ENCODE assay signal across 10 cellular contexts in genomic region chr9:88534456-88535225, GRCh38. TPM values are rescaled to one million over a fixed set of nuclear protein-coding genes. Genes with fewer than 3 reads are reported as not detected.
DNase-seq lines count a peak whose midpoint lies in the region; ATAC-seq, FAIRE-seq and TF ChIP-seq lines count a peak whose summit lies in the region.
"Had no signal": no experiment of that assay in that cellular context is flagged by ENCODE, and none has a peak within 500 bp of the region (broad histone marks: within the 10 kb centered on the region; RNA-seq: fewer than 3 reads in every experiment).

Gene NXNL2, plus strand, starts transcription at chr9:88535178. Its CDS starts 257 bp downstream, at chr9:88535435.

- no peaks in the 10 kb centered on the region for H3K27me3 ChIP-seq in ACC112 (ENCODE audit: insufficient read depth, low read length)
- peaks cover 16 to 23% of the 10 kb centered on the region in 2 experiments for H3K27me3 ChIP-seq in endothelial cell of umbilical vein (ENCODE audit: control insufficient read depth in 2 of 2, insufficient read depth in 2 of 2, low read length in 2 of 2)

- H3K27ac ChIP-seq in ACC112 (ENCODE audit: low read depth, low read length) (peak within 1 kb of the TSS; percentile 60), endothelial cell of umbilical vein (ENCODE audit: insufficient read depth, low read depth, low read length) (no peak within 1 kb of the TSS), mesodermal cell (ENCODE audit: low read depth, low read length, severe bottlenecking) (peak within 1 kb of the TSS; percentile 23)

- dilution Hi-C loops in endothelial cell of umbilical vein (cut with MboI; ENCODE audit: extremely low pct_ligation_motif_present, low sequenced_read_pairs) = no loop called here

- CTCF ChIA-PET in endothelial cell of umbilical vein (lab: Charles Lee) = interaction anchor here (0.6 kb wide), 2 partner anchors 95 to 155 kb away, joined by 3 to 5 read pairs; no protein-coding TSS in a partner anchor

- peak within 1 kb of the TSS; percentile 87 for H2AFZ ChIP-seq in ACC112 (ENCODE audit: low read length, unreplicated experiment)
- peak within 1 kb of the TSS; percentile 78 for H2AFZ ChIP-seq in endothelial cell of umbilical vein (ENCODE audit: low read depth, low read length)

- TF ChIP-seq POLR2A in endothelial cell of umbilical vein (IDR thresholded peaks at IDR 0.05; ENCODE audit: low read depth, low read length) = no peak

- POLR2A ChIA-PET in endothelial cell of umbilical vein (lab: Charles Lee) = no interaction called here

- H3K9me3 ChIP-seq in endothelial cell of umbilical vein (replicated peaks; ENCODE audit: control insufficient read depth, insufficient read depth, low read length) (no peaks in the 10 kb centered on the region), mesodermal cell (ENCODE audit: control insufficient read depth, low read length) (no peaks in the 10 kb centered on the region)

- H4K20me1 ChIP-seq in endothelial cell of umbilical vein (replicated peaks; ENCODE audit: control insufficient read depth, extremely low read depth, insufficient read depth, low read length) = no peaks in the 10 kb centered on the region

- H3K79me2 ChIP-seq in ACC112 (ENCODE audit: control insufficient read depth, insufficient read depth, low read length, unreplicated experiment) (peaks cover 20% of the 10 kb centered on the region), endothelial cell of umbilical vein (ENCODE audit: control insufficient read depth, insufficient read depth, low read length) (no peaks in the 10 kb centered on the region)

- H3K4me3 ChIP-seq in ACC112 (ENCODE audit: low read depth, low read length) (peak within 1 kb of the TSS; percentile 82), endothelial cell of umbilical vein (replicated peaks in 1 of 3; ENCODE audit: insufficient read depth in 1 of 3, low read depth in 1 of 3, low read length in 3 of 3) (peak within 1 kb of the TSS; percentile 13 to 49 (median 14)), mesodermal cell (ENCODE audit: extremely low read depth, insufficient read depth, low read length, poor library complexity, severe bottlenecking) (peak within 1 kb of the TSS; percentile 47)

- TF ChIP-seq CTCF in endothelial cell of umbilical vein (IDR thresholded peaks at IDR 0.05; ENCODE audit: extremely low read depth in 1 of 2, insufficient read depth in 1 of 2, low read depth in 1 of 2, low read length in 2 of 2) = no peak

- H3K4me2 ChIP-seq in endothelial cell of umbilical vein (ENCODE audit: insufficient read depth, low read length) = peak within 1 kb of the TSS; percentile 58

- intact Hi-C loops in endothelial cell of umbilical vein (cut with micrococcal nuclease) = loop anchor here (1.0 to 5.0 kb wide), 4 partner anchors 43 to 277 kb away; partner anchors contain the start of gene SPIN1

- no peak within 1 kb of the TSS for H3K9ac ChIP-seq in endothelial cell of umbilical vein (replicated peaks; ENCODE audit: extremely low read depth, insufficient read depth, low read length)

- no TSS peak for BruUV-seq in endothelial cell of umbilical vein (replicated peaks; lab: Mats Ljungman, UMichigan)

- H3K4me1 ChIP-seq in ACC112 (ENCODE audit: control insufficient read depth, insufficient read depth, low read length, unreplicated experiment) = peaks cover 48% of the 10 kb centered on the region
- H3K4me1 ChIP-seq in endothelial cell of umbilical vein (ENCODE audit: control insufficient read depth, extremely low read depth, insufficient read depth, low read length) = peaks cover 5% of the 10 kb centered on the region
- H3K4me1 ChIP-seq in mesodermal cell (ENCODE audit: control insufficient read depth, insufficient read depth, low read length, poor library complexity, severe bottlenecking) = peaks cover 23% of the 10 kb centered on the region

- H3K9me1 ChIP-seq in endothelial cell of umbilical vein (replicated peaks; ENCODE audit: control insufficient read depth, extremely low read depth, insufficient read depth, low read length) = no peaks in the 10 kb centered on the region

- FAIRE-seq in endothelial cell of umbilical vein (lab: Jason Lieb, UNC) = peak; percentile 4
- FAIRE-seq: GM18507, islet of Langerhans had no signal

- H3K36me3 ChIP-seq in ACC112 (ENCODE audit: insufficient read depth, low read length) (no peaks in the 10 kb centered on the region), endothelial cell of umbilical vein (ENCODE audit: control insufficient read depth in 2 of 2, extremely low read depth in 1 of 2, insufficient read depth in 2 of 2, low read length in 2 of 2) (no peaks in the 10 kb centered on the region), mesodermal cell (ENCODE audit: control insufficient read depth, insufficient read depth, low read length) (no peaks in the 10 kb centered on the region)

- no peak for ATAC-seq in stimulated activated naive CD8-positive, alpha-beta T cell treated with anti-CD3 and anti-CD28 coated beads, Interleukin-15, Interleukin-2, amounts not matched to agents 100 U/mL and 50 U/mL, for 24 hours
- ATAC-seq in HG03460 (IDR thresholded peaks at IDR 0.05; ENCODE audit: unreplicated experiment) = no peak

- WGBS in mesodermal cell (ENCODE audit: insufficient coverage in 2 of 2), 2 experiments = 2% methylated on average over 13 to 19 of the region's 62 CpGs

- DNase-seq in HPDE6-E6E7 (ENCODE audit: extremely low spot score) (peak; percentile 67), endothelial cell of umbilical vein (ENCODE audit: low read depth, low spot score) (peak; percentile 61), putamen (ENCODE audit: low spot score) (no peak)
- DNase-seq in activated CD4-positive, alpha-beta T cell treated with anti-CD3 and anti-CD28 coated beads, Interleukin-2, amount 50 U/mL, for 48 hours = peak; percentile 31 to 38
- peak; percentile 44 for DNase-seq in stimulated activated naive CD8-positive, alpha-beta T cell treated with anti-CD3 and anti-CD28 coated beads, Interleukin-15, Interleukin-2, amounts not matched to agents 100 U/mL and 50 U/mL, for 24 hours

TF ChIP-seq in endothelial cell of umbilical vein, 7 proteins besides CTCF, POLR2A, EP300 and RAD21:
- no peak for TF ChIP-seq FOS (IDR thresholded peaks at IDR 0.05; ENCODE audit: borderline replicate concordance, insufficient read depth, low read length)
- TF ChIP-seq GATA2 (IDR thresholded peaks at IDR 0.05; ENCODE audit: insufficient read depth, insufficient read length, low read depth, low read length) = no peak
- TF ChIP-seq JUN (IDR thresholded peaks at IDR 0.05; ENCODE audit: borderline replicate concordance, insufficient read depth, insufficient read length, low read depth) = no peak
- TF ChIP-seq POLR2AphosphoS5 (IDR thresholded peaks at IDR 0.05; ENCODE audit: insufficient read depth, low read depth, low read length) = no peak
- TF ChIP-seq, protein P1, sequence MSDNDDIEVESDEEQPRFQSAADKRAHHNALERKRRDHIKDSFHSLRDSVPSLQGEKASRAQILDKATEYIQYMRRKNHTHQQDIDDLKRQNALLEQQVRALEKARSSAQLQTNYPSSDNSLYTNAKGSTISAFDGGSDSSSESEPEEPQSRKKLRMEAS (IDR thresholded peaks at IDR 0.05; ENCODE audit: insufficient read depth, insufficient read length) = no peak
- TF ChIP-seq MYC (IDR thresholded peaks at IDR 0.05; ENCODE audit: low read depth, low read length) = no peak
- no peak for TF ChIP-seq EZH2 (IDR thresholded peaks at IDR 0.05; ENCODE audit: borderline replicate concordance, low read depth, low read length, severe bottlenecking)

RNA-seq across cellular contexts. Expression of gene NXNL2, which starts in this region (rescaled TPM):
- total RNA-seq in endothelial cell of umbilical vein = not detected in 2 replicates
- polyA plus RNA-seq in endothelial cell of umbilical vein = 0.14 TPM in 1 of 2 replicates, not detected in the other
- 0.07 TPM in 1 of 2 replicates, not detected in the other for polyA plus RNA-seq in endothelial cell of umbilical vein (2011; cell fraction: cytosol; rRNA removed)
- 0.13 TPM in 1 of 2 replicates, not detected in the other for polyA plus RNA-seq in endothelial cell of umbilical vein (2011; cell fraction: nucleus; rRNA removed)
- polyA plus RNA-seq in endothelial cell of umbilical vein (2012) = not detected in 2 replicates
- polyA minus RNA-seq in endothelial cell of umbilical vein = not detected in 2 replicates
- not detected for polyA minus RNA-seq in endothelial cell of umbilical vein (2011; cell fraction: cytosol; rRNA and poly(A)+ RNA removed)
- polyA minus RNA-seq in endothelial cell of umbilical vein (2011; cell fraction: nucleus; rRNA and poly(A)+ RNA removed) = not detected in 2 replicates
- polyA plus RNA-seq in mesodermal cell (2013, experiment 1 of 2) = 0.44 TPM
- 0.51 TPM for polyA plus RNA-seq in mesodermal cell (2013, experiment 2 of 2)

Comparison
In these comparisons a context has a peak if more than half of its experiments do, and no peak if none do; other contexts are left out.
1. Peak in DNase-seq, H3K4me3 ChIP-seq and H3K4me2 ChIP-seq in endothelial cell of umbilical vein; RNA of the gene not detected or under 1 TPM.
2. H3K4me3 ChIP-seq: peak in every context shown above with its lines; median percentile 82 in ACC112; 47 in mesodermal cell; 14 in endothelial cell of umbilical vein.